20 cellular contexts compared by ENCODE assay signal in genomic region chr20:37899105-37900045, GRCh38. TPM values are rescaled to one million over a fixed set of nuclear protein-coding genes. Genes with fewer than 3 reads are reported as not detected.
DNase-seq lines count a peak whose midpoint lies in the region; FAIRE-seq and TF ChIP-seq lines count a peak whose summit lies in the region.
"Had no signal": no experiment of that assay in that cellular context is flagged by ENCODE, and none has a peak within 500 bp of the region (broad histone marks: within the 10 kb centered on the region; RNA-seq: fewer than 3 reads in every experiment).

No MANE protein-coding gene starts in this region.

- H3K4me1 ChIP-seq in OCI-LY3 (ENCODE audit: low read length) = peaks cover 27% of the 10 kb centered on the region
- H3K4me1 ChIP-seq in endodermal cell (ENCODE audit: control insufficient read depth, insufficient read depth, low read length) = no peaks in the 10 kb centered on the region
- H3K4me1 ChIP-seq in trophoblast cell (ENCODE audit: control insufficient read depth in 1 of 2, insufficient read depth in 2 of 2, low read length in 2 of 2) = peaks cover 2 to 6% of the 10 kb centered on the region in 2 experiments
- peaks cover 0 to 14% (median 12%) of the 10 kb centered on the region in 4 donors for H3K4me1 ChIP-seq in transverse colon
- peaks cover 0 to 38% of the 10 kb centered on the region in 2 donors for H3K4me1 ChIP-seq in right atrium auricular region

- H4K12ac ChIP-seq in trophoblast cell (ENCODE audit: low read depth, low read length) = no peak overlapping the region

- no peak overlapping the region for H3K18ac ChIP-seq in trophoblast cell (ENCODE audit: low read length)

- H2AK5ac ChIP-seq in trophoblast cell (ENCODE audit: low read length) = no peak overlapping the region

- FAIRE-seq in G401.6 (lab: Jason Lieb, UNC) = peak; percentile 79
- FAIRE-seq: D721Med, H54, K562 had no signal

- 74 to 76% methylated on average over 6 to 8 of the region's 8 CpGs for WGBS in endodermal cell (ENCODE audit: insufficient coverage in 1 of 2, insufficient read length in 1 of 2), 2 experiments
- no CpG with 5 or more reads among the region's 8 CpGs for WGBS in trophoblast cell (ENCODE audit: extremely low coverage, insufficient coverage, insufficient read length)
- 53 to 65% methylated on average over 2 to 8 of the region's 8 CpGs for WGBS in transverse colon (ENCODE audit: low coverage in 1 of 2), 2 donors

- no peak overlapping the region for H4K8ac ChIP-seq in trophoblast cell (ENCODE audit: low read depth, low read length)

- H4K91ac ChIP-seq in trophoblast cell (ENCODE audit: low read depth, low read length) = no peak overlapping the region

- H3K4ac ChIP-seq in trophoblast cell (ENCODE audit: low read depth, low read length) = no peak overlapping the region

- H2AFZ ChIP-seq in OCI-LY3 (ENCODE audit: low read depth, low read length) (no peak overlapping the region), trophoblast cell (ENCODE audit: insufficient read depth, low read length, poor library complexity) (no peak overlapping the region)

- no peak overlapping the region for H3K23ac ChIP-seq in trophoblast cell (ENCODE audit: low read length)

- H3K79me2 ChIP-seq in OCI-LY3 (ENCODE audit: low read length) (no peaks in the 10 kb centered on the region), trophoblast cell (ENCODE audit: control insufficient read depth, insufficient read depth, low read length, poor library complexity) (no peaks in the 10 kb centered on the region)

- H3K4me3 ChIP-seq in OCI-LY3 (ENCODE audit: low read length) = no peak overlapping the region
- no peak overlapping the region for H3K4me3 ChIP-seq in endodermal cell (ENCODE audit: low read length)
- no peak overlapping the region for H3K4me3 ChIP-seq in trophoblast cell (ENCODE audit: low read depth, low read length)
- H3K4me3 ChIP-seq in transverse colon = no peak overlapping the region
- no peak overlapping the region for H3K4me3 ChIP-seq in right atrium auricular region
- H3K4me3 ChIP-seq: K562 had no signal

- H3K27me3 Mint-ChIP-seq in endodermal cell (ENCODE audit: insufficient read depth) = peaks cover 42% of the 10 kb centered on the region

- H2BK5ac ChIP-seq in trophoblast cell (ENCODE audit: low read depth, low read length, poor library complexity) = no peak overlapping the region

- DNase-seq in endodermal cell = no peak
- DNase-seq in trophoblast cell = peak; percentile 90 to 93
- DNase-seq in transverse colon = no peak
- no peak for DNase-seq in right atrium auricular region (ENCODE audit: low spot score)
- no peak for DNase-seq in NCI-H2171 treated with DMSO at 0.1 percent for 48 hours (lab: John Stamatoyannopoulos, UW)
- no peak for DNase-seq in SIG-M5 treated with dmso at 0.1 percent for 504 hours (lab: John Stamatoyannopoulos, UW; ENCODE audit: unreplicated experiment)
- DNase-seq: CD8-positive, alpha-beta T cell; DND-41; GF-D8; NCI-H146; NCI-H2081 treated with DMSO at 0.1 percent for 48 hours; NCI-H446 treated with DMSO at 0.1 percent for 48 hours; NCI-H748 treated with DMSO at 0.1 percent for 48 hours; Right ventricle myocardium superior had no signal

- intact Hi-C loops in transverse colon (cut with DNase I; ENCODE audit: low total_unique reads) = no loop called here

- H2BK120ac ChIP-seq in trophoblast cell (ENCODE audit: insufficient read depth, low read length, poor library complexity) = no peak overlapping the region

- H3K9me3 Mint-ChIP-seq in endodermal cell = no peaks in the 10 kb centered on the region
- H3K9me3 Mint-ChIP-seq: CD8-positive, alpha-beta T cell had no signal

- 0 out of 2 replicates have a peak, but pooled peaks have one; percentile 6 for TF ChIP-seq CTCF in OCI-LY3 (IDR thresholded peaks at IDR 0.05; ENCODE audit: low read depth, low read length)
- peak; percentile 40 for TF ChIP-seq CTCF in endodermal cell (conservative IDR thresholded peaks at IDR 0.05)
- no peak for TF ChIP-seq CTCF in transverse colon (IDR thresholded peaks at IDR 0.05)
- TF ChIP-seq CTCF in right atrium auricular region (IDR thresholded peaks at IDR 0.05) = no peak

- H3K36me3 Mint-ChIP-seq in endodermal cell (ENCODE audit: low read depth) = no peaks in the 10 kb centered on the region
- H3K36me3 Mint-ChIP-seq: CD8-positive, alpha-beta T cell had no signal

- peaks cover 10% of the 10 kb centered on the region for H3K4me1 Mint-ChIP-seq in endodermal cell

- no peak overlapping the region for H3K4me3 Mint-ChIP-seq in endodermal cell
- H3K4me3 Mint-ChIP-seq: B cell; CD8-positive, alpha-beta T cell had no signal

- no peak for TF ChIP-seq POLR2A in transverse colon (IDR thresholded peaks at IDR 0.05)

- TF ChIP-seq EP300 in transverse colon (IDR thresholded peaks at IDR 0.05; ENCODE audit: low read depth) = no peak

- no peak overlapping the region for H3K9ac ChIP-seq in OCI-LY3 (ENCODE audit: low read length)
- no peak overlapping the region for H3K9ac ChIP-seq in endodermal cell (ENCODE audit: extremely low read depth, low read length, poor library complexity, severe bottlenecking)
- no peak overlapping the region for H3K9ac ChIP-seq in trophoblast cell (ENCODE audit: low read length)

- no peaks in the 10 kb centered on the region for H3K79me1 ChIP-seq in trophoblast cell (ENCODE audit: low read length)

- no peaks in the 10 kb centered on the region for H3K9me3 ChIP-seq in OCI-LY3 (ENCODE audit: insufficient read depth, low read length)
- H3K9me3 ChIP-seq in endodermal cell (ENCODE audit: control insufficient read depth, low read length) = no peaks in the 10 kb centered on the region
- H3K9me3 ChIP-seq in trophoblast cell (ENCODE audit: insufficient read depth, low read depth, low read length) = no peaks in the 10 kb centered on the region
- H3K9me3 ChIP-seq in transverse colon = no peaks in the 10 kb centered on the region
- H3K9me3 ChIP-seq in right atrium auricular region = no peaks in the 10 kb centered on the region

- H4K20me1 ChIP-seq in OCI-LY3 (ENCODE audit: insufficient read depth, low read length) = no peaks in the 10 kb centered on the region

- H3K27ac ChIP-seq in OCI-LY3 (ENCODE audit: low read length) (no peak overlapping the region), endodermal cell (ENCODE audit: low read depth, low read length) (no peak overlapping the region), trophoblast cell (ENCODE audit: low read depth, low read length) (no peak overlapping the region), transverse colon (no peak overlapping the region), right atrium auricular region (no peak overlapping the region)

- in situ Hi-C loops in transverse colon (cut with MboI; ENCODE audit: low pct_ligation_motif_present in 1 of 4, low pct_unique_long_range_greater_than_20kb in 1 of 4, low sequenced_read_pairs in 3 of 4) = no loop called here

- H2BK12ac ChIP-seq in trophoblast cell (ENCODE audit: low read length) = no peak overlapping the region

- H3K27ac Mint-ChIP-seq in endodermal cell = no peak overlapping the region
- H3K27ac Mint-ChIP-seq: B cell; CD8-positive, alpha-beta T cell had no signal

- H3K4me2 ChIP-seq in OCI-LY3 (ENCODE audit: low read length) (peak overlapping the region; percentile 25; the same call in 1 of the 2 replicates), trophoblast cell (ENCODE audit: low read length) (no peak overlapping the region)

- H3K27me3 ChIP-seq in OCI-LY3 (ENCODE audit: low read depth, low read length) (peaks cover 11% of the 10 kb centered on the region; the same call in 1 of the 2 replicates), endodermal cell (ENCODE audit: control insufficient read depth, insufficient read depth, low read length, poor library complexity, severe bottlenecking) (peaks cover 26% of the 10 kb centered on the region), trophoblast cell (ENCODE audit: insufficient read depth, low read length) (peaks cover 7% of the 10 kb centered on the region), transverse colon (peaks cover 45% of the 10 kb centered on the region), right atrium auricular region (peaks cover 0 to 7% of the 10 kb centered on the region in 2 donors)

- H3K36me3 ChIP-seq in OCI-LY3 (replicated peaks; ENCODE audit: low read depth, low read length) (no peaks in the 10 kb centered on the region), endodermal cell (ENCODE audit: control insufficient read depth, insufficient read depth, low read length) (no peaks in the 10 kb centered on the region), trophoblast cell (ENCODE audit: control insufficient read depth in 1 of 2, insufficient read depth in 2 of 2, low read length in 2 of 2) (no peaks in the 10 kb centered on the region), transverse colon (no peaks in the 10 kb centered on the region), right atrium auricular region (no peaks in the 10 kb centered on the region)

- no peak overlapping the region for H3K14ac ChIP-seq in trophoblast cell (ENCODE audit: low read length)

RNA-seq across cellular contexts. Expression of gene VSTM2L, which starts 3.6 kb away (rescaled TPM):
- total RNA-seq in endodermal cell (1 to 10 TPM; 1.4 to 2.9 TPM), transverse colon (1 to 10 TPM in 3 of 4 donors, not detected in 1; 3.0 to 6.6 (median 3.0) TPM), right atrium auricular region (100 to 1,000 TPM in 1 of 2 donors, 10 to 100 TPM in 1; 97.4 to 303 TPM)
- polyA plus RNA-seq in endodermal cell (2013, experiment 1 of 2) = 27.8 TPM
- polyA plus RNA-seq in endodermal cell (2013, experiment 2 of 2) = 22.4 TPM
- polyA plus RNA-seq in trophoblast cell (2013) = 6.7 and 7.5 TPM in 2 replicates
- total RNA-seq: B cell; CD8-positive, alpha-beta T cell; K562 had no signal
- polyA plus RNA-seq: K562 had no signal

Comparison
In these comparisons a context has a peak if more than half of its experiments do, and no peak if none do; other contexts are left out.
1. CTCF ChIP-seq: peak in OCI-LY3 (single experiment) and endodermal cell (single experiment); none in transverse colon (0 of 5) and right atrium auricular region (0 of 2).
2. DNase-seq: peak in trophoblast cell (2 of 2); none in endodermal cell (single experiment), transverse colon (single experiment), right atrium auricular region (single experiment), NCI-H2171 treated with DMSO at 0.1 percent for 48 hours (single experiment) and SIG-M5 treated with dmso at 0.1 percent for 504 hours (single experiment).
3. RNA of gene VSTM2L, which starts 3.6 kb away (total RNA-seq): 97.4 to 303 TPM in right atrium auricular region; 3.0 to 6.6 TPM in transverse colon and 1.4 to 2.9 TPM in endodermal cell; every median in the first group is over 10 times any median in the second.